In the genomic region with DNA sequence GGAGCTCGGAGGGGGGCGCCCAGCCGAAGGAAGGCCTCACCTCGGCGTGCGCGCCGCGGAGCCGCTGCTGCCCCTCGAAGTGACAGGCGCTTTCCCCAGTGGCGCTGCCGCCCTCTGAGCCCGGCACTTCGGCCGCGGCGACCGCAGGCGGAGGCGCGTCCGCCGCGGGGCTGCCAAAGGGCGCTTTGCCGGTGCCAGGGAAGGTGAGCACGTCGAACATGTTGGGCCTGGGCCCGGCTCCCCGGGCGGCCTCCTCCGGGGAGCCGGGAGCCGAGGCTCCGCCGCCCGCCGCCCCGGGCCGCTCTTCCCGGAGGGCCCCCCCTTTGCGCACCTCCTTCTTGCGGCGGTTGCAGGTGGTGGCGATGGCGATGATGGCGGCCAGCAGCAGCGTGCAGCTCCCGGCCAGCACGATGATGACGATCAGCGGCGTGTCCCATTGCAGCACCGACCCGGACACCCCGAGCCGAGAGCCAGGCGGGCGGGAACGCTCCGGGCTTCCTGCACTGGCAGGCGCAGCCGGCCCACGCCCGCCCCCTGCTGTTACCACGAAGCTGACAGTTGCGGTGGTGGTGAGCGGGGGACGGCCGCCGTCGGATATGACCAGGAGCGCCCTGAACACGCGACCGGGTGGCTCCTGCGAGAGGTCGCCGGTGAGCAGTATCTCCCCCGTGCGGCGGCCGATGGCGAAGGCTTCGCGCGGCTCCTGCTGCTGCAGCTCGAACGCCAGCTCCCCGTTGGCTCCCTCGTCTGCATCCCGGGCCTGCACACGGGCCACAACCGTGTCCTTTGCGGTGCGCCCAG, we compare ENCODE assay signal across 9 cellular contexts. TPM values are rescaled to one million over a fixed set of nuclear protein-coding genes. Genes with fewer than 3 reads are reported as not detected.
DNase-seq lines count a peak whose midpoint lies in the region; ATAC-seq, FAIRE-seq and TF ChIP-seq lines count a peak whose summit lies in the region.
"Had no signal": no experiment of that assay in that cellular context is flagged by ENCODE, and none has a peak within 500 bp of the region (broad histone marks: within the 10 kb centered on the region; RNA-seq: fewer than 3 reads in every experiment).

No MANE protein-coding gene starts in this region.

- H2AFZ ChIP-seq in osteoblast (ENCODE audit: low read length), result no peak overlapping the region

- peak; percentile 68 for TF ChIP-seq CTCF in endodermal cell (conservative IDR thresholded peaks at IDR 0.05)
- TF ChIP-seq CTCF in osteoblast (IDR thresholded peaks at IDR 0.05; ENCODE audit: extremely low read depth, low read depth, low read length), result no peak

- no peaks in the 10 kb centered on the region for H4K20me1 ChIP-seq in osteoblast (ENCODE audit: insufficient read depth, low read length)

- peaks cover 84% of the 10 kb centered on the region for H3K27me3 Mint-ChIP-seq in endodermal cell (ENCODE audit: insufficient read depth)

- no peaks in the 10 kb centered on the region for H3K36me3 ChIP-seq in ES-I3 (ENCODE audit: insufficient read depth, low read length)
- no peaks in the 10 kb centered on the region for H3K36me3 ChIP-seq in endodermal cell (ENCODE audit: control insufficient read depth, insufficient read depth, low read length)
- H3K36me3 ChIP-seq in osteoblast (ENCODE audit: insufficient read depth, low read length), result no peaks in the 10 kb centered on the region

- TF ChIP-seq POLR2A in GM12892 (IDR thresholded peaks at IDR 0.05; ENCODE audit: low read depth, low read length), result no peak

- no peak overlapping the region for H3K27ac Mint-ChIP-seq in endodermal cell

- H3K9me3 ChIP-seq in ES-I3 (ENCODE audit: control insufficient read depth, insufficient read depth, low read length) (no peaks in the 10 kb centered on the region), endodermal cell (ENCODE audit: control insufficient read depth, low read length) (no peaks in the 10 kb centered on the region), osteoblast (ENCODE audit: low read depth, low read length) (no peaks in the 10 kb centered on the region)

- WGBS in endodermal cell (ENCODE audit: insufficient coverage in 1 of 2, insufficient read length in 1 of 2), 2 experiments, result 42 to 52% methylated on average over 62 to 98 of the region's 98 CpGs

- H3K79me2 ChIP-seq in osteoblast (ENCODE audit: insufficient read depth, low read length), result no peaks in the 10 kb centered on the region

- H3K9ac ChIP-seq in ES-I3 (ENCODE audit: low read depth, low read length), result peak overlapping the region; percentile 14; the same call in 1 of the 2 replicates
- no peak overlapping the region for H3K9ac ChIP-seq in endodermal cell (ENCODE audit: extremely low read depth, low read length, poor library complexity, severe bottlenecking)

- no peaks in the 10 kb centered on the region for H3K4me1 ChIP-seq in ES-I3 (ENCODE audit: insufficient read depth, low read length)
- no peaks in the 10 kb centered on the region for H3K4me1 ChIP-seq in endodermal cell (ENCODE audit: control insufficient read depth, insufficient read depth, low read length)
- no peaks in the 10 kb centered on the region for H3K4me1 ChIP-seq in osteoblast (ENCODE audit: insufficient read depth, low read length)

- peaks cover 17% of the 10 kb centered on the region for H3K4me1 Mint-ChIP-seq in endodermal cell

- no peak for FAIRE-seq in GM12892 (lab: Jason Lieb, UNC)

- H3K36me3 Mint-ChIP-seq in endodermal cell (ENCODE audit: low read depth), result no peaks in the 10 kb centered on the region

- no peak for ATAC-seq in GM21825 (IDR thresholded peaks at IDR 0.05; ENCODE audit: unreplicated experiment)

- no peak overlapping the region for H3K4me2 ChIP-seq in osteoblast (ENCODE audit: insufficient read depth, low read length)

- peaks cover 80% of the 10 kb centered on the region for H3K27me3 ChIP-seq in endodermal cell (ENCODE audit: control insufficient read depth, insufficient read depth, low read length, poor library complexity, severe bottlenecking)
- H3K27me3 ChIP-seq in osteoblast (ENCODE audit: insufficient read depth, low read length), result peaks cover 57% of the 10 kb centered on the region

- H3K27ac ChIP-seq in endodermal cell (ENCODE audit: low read depth, low read length) (no peak overlapping the region), osteoblast (ENCODE audit: low read depth, low read length) (no peak overlapping the region)

- H3K4me3 Mint-ChIP-seq in endodermal cell, result peak overlapping the region; percentile 34

- no peak overlapping the region for H3K4me3 ChIP-seq in endodermal cell (ENCODE audit: low read length)
- no peak overlapping the region for H3K4me3 ChIP-seq in osteoblast (ENCODE audit: insufficient read depth, low read length)

- peaks cover 2% of the 10 kb centered on the region for H3K9me3 Mint-ChIP-seq in endodermal cell

- DNase-seq in NCI-H526 treated with DMSO at 0.1 percent for 48 hours (lab: John Stamatoyannopoulos, UW) (peak; percentile 84), endodermal cell (peak; percentile 93), osteoblast (ENCODE audit: insufficient read length, low spot score, missing footprints) (peak; percentile 87), SIG-M5 (lab: John Stamatoyannopoulos, UW) (no peak), kidney glomerular epithelial cell (lab: John Stamatoyannopoulos, UW) (no peak), GM12892 (ENCODE audit: insufficient read length) (no peak)
- DNase-seq: T1000 had no signal

RNA-seq across cellular contexts. Expression of gene PCDH8, which starts 2.5 kb away (rescaled TPM):
- total RNA-seq in endodermal cell, result 10 to 100 TPM in 1 of 2 donors, 1 to 10 TPM in 1; 1.8 to 10.6 TPM
- polyA plus RNA-seq in endodermal cell (2013, experiment 1 of 2), result 67.5 TPM
- polyA plus RNA-seq in endodermal cell (2013, experiment 2 of 2), result 52.8 TPM
- total RNA-seq in osteoblast, result not detected in 2 replicates
- polyA plus RNA-seq in GM12892 (2012; ENCODE audit: missing spikeins), result not detected

Comparison
In these comparisons a context has a peak if more than half of its experiments do, and no peak if none do; other contexts are left out.
1. DNase-seq: peak in NCI-H526 treated with DMSO at 0.1 percent for 48 hours (single experiment), endodermal cell (single experiment) and osteoblast (single experiment); none in SIG-M5 (single experiment), kidney glomerular epithelial cell (single experiment) and GM12892 (single experiment).